Comparison of ENCODE assay signal across 13 cellular contexts in the genomic region with DNA sequence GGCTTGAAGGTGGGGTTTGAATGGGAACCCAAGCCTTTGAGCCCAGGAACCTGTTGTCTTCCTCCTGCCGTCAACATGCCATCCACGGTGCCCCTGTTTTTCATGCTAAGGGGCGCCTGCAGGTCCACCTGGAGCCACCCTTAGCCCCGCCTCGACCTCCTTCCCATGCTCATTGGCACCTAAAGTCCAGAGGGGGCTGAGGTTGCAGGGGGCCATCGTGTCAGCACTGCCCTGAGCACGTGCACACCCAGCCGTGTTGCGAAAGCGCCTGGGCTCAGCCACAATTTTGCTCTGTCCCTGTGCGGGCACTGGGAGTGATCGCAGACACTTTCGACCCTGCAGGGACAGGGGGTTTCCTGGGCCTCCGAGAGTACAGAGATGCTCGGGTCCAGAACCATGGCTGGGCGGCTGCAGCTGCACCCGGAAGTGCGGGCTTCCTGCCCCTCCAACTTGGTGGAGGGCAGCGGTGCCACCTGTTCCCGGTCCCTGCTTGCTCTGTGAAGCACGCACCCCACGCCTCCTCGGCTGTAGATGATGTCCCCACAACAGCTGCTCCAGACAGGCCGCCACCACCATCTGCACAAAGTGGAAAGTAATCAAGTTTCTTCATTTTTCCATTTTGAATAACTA.
DNase-seq lines count a peak whose midpoint lies in the region; ATAC-seq and TF ChIP-seq lines count a peak whose summit lies in the region.
"Had no signal": no experiment of that assay in that cellular context is flagged by ENCODE, and none has a peak within 500 bp of the region (broad histone marks: within the 10 kb centered on the region; RNA-seq: fewer than 3 reads in every experiment).

No MANE protein-coding gene starts in this region.

- no peak overlapping the region for H3K4me3 Mint-ChIP-seq in chondrocyte (ENCODE audit: unreplicated experiment)
- H3K4me3 Mint-ChIP-seq: CD4-positive, CD25-positive, alpha-beta regulatory T cell had no signal

- no peaks in the 10 kb centered on the region for H3K27me3 ChIP-seq in right atrium auricular region
- H3K27me3 ChIP-seq: BLaER1 treated with 17β-estradiol and CSF1 and Interleukin-3, amounts not matched to agents 10 nM and 100 nM had no signal

- no peaks in the 10 kb centered on the region for H3K4me1 ChIP-seq in right atrium auricular region
- H3K4me1 ChIP-seq in mucosa of descending colon (ENCODE audit: low read depth) = no peaks in the 10 kb centered on the region

- H3K36me3 ChIP-seq in right atrium auricular region = no peaks in the 10 kb centered on the region
- no peaks in the 10 kb centered on the region for H3K36me3 ChIP-seq in mucosa of descending colon (ENCODE audit: low read depth)
- H3K36me3 ChIP-seq: BLaER1 treated with 17β-estradiol and CSF1 and Interleukin-3, amounts not matched to agents 10 nM and 100 nM had no signal

- H3K27ac Mint-ChIP-seq in chondrocyte (ENCODE audit: unreplicated experiment) = no peak overlapping the region
- H3K27ac Mint-ChIP-seq: CD4-positive, CD25-positive, alpha-beta regulatory T cell had no signal

- H3K9me3 Mint-ChIP-seq in chondrocyte (ENCODE audit: low read depth) = no peaks in the 10 kb centered on the region

- no peaks in the 10 kb centered on the region for H3K4me1 Mint-ChIP-seq in chondrocyte (ENCODE audit: low read depth)
- H3K4me1 Mint-ChIP-seq: CD4-positive, CD25-positive, alpha-beta regulatory T cell had no signal

- CTCF ChIA-PET in GM10248 (lab: Yijun Ruan, JAX) = no interaction called here

- ATAC-seq in Right ventricle myocardium inferior = no peak
- ATAC-seq in mucosa of descending colon = no peak

- intact Hi-C loops in Right ventricle myocardium inferior (cut with DNase I) (no loop called here), mucosa of descending colon (cut with DNase I, micrococcal nuclease) (no loop called here)

- POLR2A ChIA-PET in GM10248 (lab: Yijun Ruan, JAX) = no interaction called here

- H3K27me3 Mint-ChIP-seq in chondrocyte (ENCODE audit: low read depth) = peaks cover 2% of the 10 kb centered on the region
- H3K27me3 Mint-ChIP-seq: CD4-positive, CD25-positive, alpha-beta regulatory T cell had no signal

- H3K36me3 Mint-ChIP-seq in chondrocyte (ENCODE audit: low read depth) = no peaks in the 10 kb centered on the region
- H3K36me3 Mint-ChIP-seq: CD4-positive, CD25-positive, alpha-beta regulatory T cell had no signal

- DNase-seq in Right ventricle myocardium inferior (ENCODE audit: missing footprints) (peak; percentile 50), right atrium auricular region (ENCODE audit: low spot score) (no peak), chondrocyte (ENCODE audit: low spot score) (peak; percentile 83), mucosa of descending colon (peak in 2 of 3 donors; percentile 25 to 40), kidney tubule cell (ENCODE audit: low spot score) (no peak), GM10248 (ENCODE audit: extremely low spot score) (no peak)
- no peak for DNase-seq in stimulated activated CD4-positive, alpha-beta T cell treated with anti-CD3 and anti-CD28 coated beads, Interleukin-4, amount 100 ng/mL, for 24 hours
- DNase-seq: ACHN; CD4-positive, CD25-positive, alpha-beta regulatory T cell; DMS53; GF-D8 had no signal

- H3K4me3 ChIP-seq in right atrium auricular region (no peak overlapping the region), mucosa of descending colon (no peak overlapping the region)
- H3K4me3 ChIP-seq: BLaER1 treated with 17β-estradiol and CSF1 and Interleukin-3, amounts not matched to agents 10 nM and 100 nM had no signal

- H3K27ac ChIP-seq in right atrium auricular region = no peak overlapping the region
- H3K27ac ChIP-seq: HL-60 had no signal

- TF ChIP-seq CTCF in right atrium auricular region (IDR thresholded peaks at IDR 0.05) (no peak), chondrocyte (IDR thresholded peaks at IDR 0.05) (no peak), mucosa of descending colon (IDR thresholded peaks at IDR 0.05) (no peak), GM10248 (IDR thresholded peaks at IDR 0.05; ENCODE audit: control extremely low read depth, extremely low read depth, low read depth, missing control alignments) (no peak)

- H3K9me3 ChIP-seq in right atrium auricular region (no peaks in the 10 kb centered on the region), mucosa of descending colon (no peaks in the 10 kb centered on the region)

Comparison
In these comparisons a context has a peak if more than half of its experiments do, and no peak if none do; other contexts are left out.
1. DNase-seq: peak in Right ventricle myocardium inferior (single experiment), chondrocyte (single experiment) and mucosa of descending colon (2 of 3); none in right atrium auricular region (single experiment), stimulated activated CD4-positive, alpha-beta T cell treated with anti-CD3 and anti-CD28 coated beads, Interleukin-4, amount 100 ng/mL, for 24 hours (single experiment), kidney tubule cell (single experiment) and GM10248 (single experiment).